Comparison of ENCODE assay signal across 1 cellular context in the genomic region with DNA sequence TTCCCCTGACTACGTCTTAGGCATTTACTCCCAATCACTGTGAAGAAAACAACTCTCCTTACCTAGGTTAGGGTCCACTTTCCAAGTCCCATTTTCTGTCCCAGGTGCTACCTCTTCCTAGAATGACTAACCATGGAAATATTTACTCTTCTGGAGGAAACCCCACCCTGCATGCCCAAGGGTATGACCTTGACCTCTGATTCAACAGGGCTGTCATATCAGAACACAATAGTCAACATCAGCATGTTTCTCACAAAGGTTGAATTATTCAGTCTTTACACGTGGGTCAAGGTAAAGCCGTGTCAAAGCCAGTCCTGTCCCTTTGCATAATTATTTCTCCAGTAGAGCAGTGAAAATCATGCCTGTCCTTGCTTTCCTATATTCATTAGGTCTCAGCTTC.
TF ChIP-seq lines count a peak whose summit lies in the region.

No MANE protein-coding gene starts in this region.

TF ChIP-seq in HepG2, 621 proteins besides CTCF, POLR2A, EP300 and RAD21 (continues in another document):
- TF ChIP-seq MBNL3 (CRISPR knock-in tag; conservative IDR thresholded peaks at IDR 0.05) (no peak), ZNF33B (CRISPR knock-in tag; IDR thresholded peaks at IDR 0.05) (no peak), STAG1 (CRISPR knock-in tag; IDR thresholded peaks at IDR 0.05) (no peak), FOXO1 (CRISPR knock-in tag; IDR thresholded peaks at IDR 0.05) (peak; percentile 63; the same call in 1 of the 2 replicates), ZNF644 (CRISPR knock-in tag; IDR thresholded peaks at IDR 0.05; ENCODE audit: low read depth) (peak; percentile 61), ZFYVE20 (CRISPR knock-in tag; IDR thresholded peaks at IDR 0.05; ENCODE audit: borderline replicate concordance, low read depth) (no peak), HNF4A (CRISPR knock-in tag; IDR thresholded peaks at IDR 0.05) (peak; percentile 62), HMG20B (CRISPR knock-in tag; conservative IDR thresholded peaks at IDR 0.05) (peak; percentile 69; the same call in 1 of the 2 replicates), ZBTB2 (CRISPR knock-in tag; IDR thresholded peaks at IDR 0.05; ENCODE audit: low read depth) (no peak), ZNF512B (CRISPR knock-in tag; IDR thresholded peaks at IDR 0.05; ENCODE audit: borderline replicate concordance) (no peak), ZNF468 (CRISPR knock-in tag; IDR thresholded peaks at IDR 0.05) (no peak), KLF16 (CRISPR knock-in tag; IDR thresholded peaks at IDR 0.05) (peak in 1 of 2 experiments; percentile 40; a peak in 1 of 4 replicates), NFE2L1 (CRISPR knock-in tag; IDR thresholded peaks at IDR 0.05; ENCODE audit: borderline replicate concordance) (no peak), E2F1 (CRISPR knock-in tag; IDR thresholded peaks at IDR 0.05) (no peak), KDM6A (CRISPR knock-in tag; IDR thresholded peaks at IDR 0.05; ENCODE audit: low read depth) (no peak), ZNF281 (CRISPR knock-in tag; IDR thresholded peaks at IDR 0.05; ENCODE audit: borderline replicate concordance) (no peak), REPIN1 (CRISPR knock-in tag; IDR thresholded peaks at IDR 0.05; ENCODE audit: borderline replicate concordance, low read depth) (no peak), ZMYM3 (CRISPR knock-in tag; IDR thresholded peaks at IDR 0.05) (no peak), TEAD3 (CRISPR knock-in tag; optimal IDR thresholded peaks at IDR 0.05; ENCODE audit: borderline replicate concordance) (peak; percentile 88), SMAD3 (CRISPR knock-in tag; IDR thresholded peaks at IDR 0.05) (0 out of 2 replicates have a peak, but pooled peaks have one; percentile 43), TARDBP (CRISPR knock-in tag; IDR thresholded peaks at IDR 0.05) (0 out of 2 replicates have a peak, but pooled peaks have one; percentile 35), NFIB (CRISPR knock-in tag; IDR thresholded peaks at IDR 0.05; ENCODE audit: borderline replicate concordance) (no peak), HMGXB3 (CRISPR knock-in tag; IDR thresholded peaks at IDR 0.05; ENCODE audit: borderline replicate concordance) (no peak), TOPORS (CRISPR knock-in tag; IDR thresholded peaks at IDR 0.05) (no peak), JUN (CRISPR knock-in tag; IDR thresholded peaks at IDR 0.05) (peak; percentile 59; the same call in 1 of the 2 replicates), ZNF770 (CRISPR knock-in tag; IDR thresholded peaks at IDR 0.05) (no peak), CENPX (CRISPR knock-in tag; IDR thresholded peaks at IDR 0.05) (no peak), ZNF432 (CRISPR knock-in tag; IDR thresholded peaks at IDR 0.05; ENCODE audit: borderline replicate concordance) (no peak), ZNF34 (CRISPR knock-in tag; IDR thresholded peaks at IDR 0.05; ENCODE audit: borderline replicate concordance) (no peak), MIER2 (CRISPR knock-in tag; IDR thresholded peaks at IDR 0.05) (peak; percentile 71), KLF9 (CRISPR knock-in tag; IDR thresholded peaks at IDR 0.05; ENCODE audit: low read depth) (no peak), ZNF121 (CRISPR knock-in tag; IDR thresholded peaks at IDR 0.05) (no peak)
- TF ChIP-seq, protein P1, sequence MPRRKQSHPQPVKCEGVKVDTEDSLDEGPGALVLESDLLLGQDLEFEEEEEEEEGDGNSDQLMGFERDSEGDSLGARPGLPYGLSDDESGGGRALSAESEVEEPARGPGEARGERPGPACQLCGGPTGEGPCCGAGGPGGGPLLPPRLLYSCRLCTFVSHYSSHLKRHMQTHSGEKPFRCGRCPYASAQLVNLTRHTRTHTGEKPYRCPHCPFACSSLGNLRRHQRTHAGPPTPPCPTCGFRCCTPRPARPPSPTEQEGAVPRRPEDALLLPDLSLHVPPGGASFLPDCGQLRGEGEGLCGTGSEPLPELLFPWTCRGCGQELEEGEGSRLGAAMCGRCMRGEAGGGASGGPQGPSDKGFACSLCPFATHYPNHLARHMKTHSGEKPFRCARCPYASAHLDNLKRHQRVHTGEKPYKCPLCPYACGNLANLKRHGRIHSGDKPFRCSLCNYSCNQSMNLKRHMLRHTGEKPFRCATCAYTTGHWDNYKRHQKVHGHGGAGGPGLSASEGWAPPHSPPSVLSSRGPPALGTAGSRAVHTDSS (CRISPR knock-in tag; conservative IDR thresholded peaks at IDR 0.05): no peak
- TF ChIP-seq, protein P2, sequence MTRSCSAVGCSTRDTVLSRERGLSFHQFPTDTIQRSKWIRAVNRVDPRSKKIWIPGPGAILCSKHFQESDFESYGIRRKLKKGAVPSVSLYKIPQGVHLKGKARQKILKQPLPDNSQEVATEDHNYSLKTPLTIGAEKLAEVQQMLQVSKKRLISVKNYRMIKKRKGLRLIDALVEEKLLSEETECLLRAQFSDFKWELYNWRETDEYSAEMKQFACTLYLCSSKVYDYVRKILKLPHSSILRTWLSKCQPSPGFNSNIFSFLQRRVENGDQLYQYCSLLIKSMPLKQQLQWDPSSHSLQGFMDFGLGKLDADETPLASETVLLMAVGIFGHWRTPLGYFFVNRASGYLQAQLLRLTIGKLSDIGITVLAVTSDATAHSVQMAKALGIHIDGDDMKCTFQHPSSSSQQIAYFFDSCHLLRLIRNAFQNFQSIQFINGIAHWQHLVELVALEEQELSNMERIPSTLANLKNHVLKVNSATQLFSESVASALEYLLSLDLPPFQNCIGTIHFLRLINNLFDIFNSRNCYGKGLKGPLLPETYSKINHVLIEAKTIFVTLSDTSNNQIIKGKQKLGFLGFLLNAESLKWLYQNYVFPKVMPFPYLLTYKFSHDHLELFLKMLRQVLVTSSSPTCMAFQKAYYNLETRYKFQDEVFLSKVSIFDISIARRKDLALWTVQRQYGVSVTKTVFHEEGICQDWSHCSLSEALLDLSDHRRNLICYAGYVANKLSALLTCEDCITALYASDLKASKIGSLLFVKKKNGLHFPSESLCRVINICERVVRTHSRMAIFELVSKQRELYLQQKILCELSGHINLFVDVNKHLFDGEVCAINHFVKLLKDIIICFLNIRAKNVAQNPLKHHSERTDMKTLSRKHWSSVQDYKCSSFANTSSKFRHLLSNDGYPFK (CRISPR knock-in tag; IDR thresholded peaks at IDR 0.05; ENCODE audit: borderline replicate concordance): no peak
- TF ChIP-seq, protein P3, sequence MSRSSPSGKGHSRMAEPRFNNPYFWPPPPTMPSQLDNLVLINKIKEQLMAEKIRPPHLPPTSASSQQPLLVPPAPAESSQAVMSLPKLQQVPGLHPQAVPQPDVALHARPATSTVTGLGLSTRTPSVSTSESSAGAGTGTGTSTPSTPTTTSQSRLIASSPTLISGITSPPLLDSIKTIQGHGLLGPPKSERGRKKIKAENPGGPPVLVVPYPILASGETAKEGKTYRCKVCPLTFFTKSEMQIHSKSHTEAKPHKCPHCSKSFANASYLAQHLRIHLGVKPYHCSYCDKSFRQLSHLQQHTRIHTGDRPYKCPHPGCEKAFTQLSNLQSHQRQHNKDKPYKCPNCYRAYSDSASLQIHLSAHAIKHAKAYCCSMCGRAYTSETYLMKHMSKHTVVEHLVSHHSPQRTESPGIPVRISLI (CRISPR knock-in tag; IDR thresholded peaks at IDR 0.05; ENCODE audit: borderline replicate concordance): no peak
